8 cellular contexts compared by ENCODE assay signal in the genomic region with DNA sequence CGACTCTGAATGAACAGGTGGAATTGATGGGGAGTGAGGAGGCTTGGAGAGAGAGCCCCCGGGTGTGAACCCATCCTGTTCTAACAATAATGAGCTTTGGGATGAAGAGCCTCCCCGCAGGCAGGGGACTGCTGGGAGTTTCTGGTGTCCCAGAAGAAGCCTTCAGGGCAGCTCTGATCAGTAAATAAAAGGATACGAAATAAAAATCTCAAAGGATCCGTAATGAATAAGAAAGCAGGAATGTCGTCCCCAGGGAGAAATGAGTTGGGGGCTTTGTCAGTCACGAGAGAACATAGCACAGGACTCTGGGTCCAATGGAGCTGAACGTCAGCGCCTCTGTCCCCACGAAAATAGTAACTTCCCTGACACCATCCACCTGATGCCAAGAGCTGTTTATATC.
DNase-seq lines count a peak whose midpoint lies in the region; ATAC-seq and TF ChIP-seq lines count a peak whose summit lies in the region.
"Had no signal": no experiment of that assay in that cellular context is flagged by ENCODE, and none has a peak within 500 bp of the region (broad histone marks: within the 10 kb centered on the region; RNA-seq: fewer than 3 reads in every experiment).

No MANE protein-coding gene starts in this region.

- DNase-seq in brain pericyte (ENCODE audit: low read depth, low spot score) (peak; percentile 29), immature natural killer cell (no peak), suprapubic skin (ENCODE audit: low spot score in 2 of 2) (no peak), DMS 273 (lab: John Stamatoyannopoulos, UW; ENCODE audit: unreplicated experiment) (no peak)
- DNase-seq: NCI-H2107 had no signal

- no peak overlapping the region for H3K9ac ChIP-seq in HUES48 (ENCODE audit: low read depth, low read length)

- WGBS in suprapubic skin: 52% methylated on average over 10 of the region's 10 CpGs

- H3K4me3 Mint-ChIP-seq in immature natural killer cell: peak overlapping the region; percentile 73 to 84 (median 83)

- H3K4me1 Mint-ChIP-seq in immature natural killer cell: peaks cover 94 to 95% of the 10 kb centered on the region in 2 donors

- H3K27ac ChIP-seq in HUES48 (ENCODE audit: low read depth, low read length) (peak overlapping the region; percentile 69), suprapubic skin (no peak overlapping the region)

- ATAC-seq in HG03095 (IDR thresholded peaks at IDR 0.05; ENCODE audit: unreplicated experiment) (no peak), GM21381 (IDR thresholded peaks at IDR 0.05; ENCODE audit: unreplicated experiment) (no peak)

- peaks cover 0 to 6% (median 4%) of the 10 kb centered on the region in 3 donors for H3K36me3 Mint-ChIP-seq in immature natural killer cell

- H3K4me3 ChIP-seq in HUES48 (ENCODE audit: low read depth, low read length): 0 out of 2 replicates have a peak overlapping the region, but pooled peaks have one; percentile 4
- peak overlapping the region; percentile 6 for H3K4me3 ChIP-seq in suprapubic skin

- no peaks in the 10 kb centered on the region for H3K9me3 Mint-ChIP-seq in immature natural killer cell

- H3K27ac Mint-ChIP-seq in immature natural killer cell: peak overlapping the region in 3 of 6 donors; percentile 82 to 92 (median 91)

- TF ChIP-seq CTCF in suprapubic skin (IDR thresholded peaks at IDR 0.05): no peak

- H3K36me3 ChIP-seq in HUES48 (ENCODE audit: control insufficient read depth, insufficient read depth, low read length) (no peaks in the 10 kb centered on the region), suprapubic skin (no peaks in the 10 kb centered on the region)

- peaks cover 4 to 27% (median 14%) of the 10 kb centered on the region in 3 donors for H3K27me3 Mint-ChIP-seq in immature natural killer cell (ENCODE audit: low read depth in 3 of 3)

- H3K27me3 ChIP-seq in HUES48 (ENCODE audit: control insufficient read depth, insufficient read depth, low read length) (no peaks in the 10 kb centered on the region), suprapubic skin (no peaks in the 10 kb centered on the region)

- 0 out of 2 replicates have a peak, but pooled peaks cover 2% of the 10 kb centered on the region for H3K9me3 ChIP-seq in HUES48 (ENCODE audit: control insufficient read depth, insufficient read depth, low read length)
- H3K9me3 ChIP-seq in suprapubic skin: no peaks in the 10 kb centered on the region

- TF ChIP-seq EP300 in suprapubic skin (IDR thresholded peaks at IDR 0.05): no peak

- no peak for TF ChIP-seq POLR2A in suprapubic skin (IDR thresholded peaks at IDR 0.05)

- H3K4me1 ChIP-seq in HUES48 (ENCODE audit: control insufficient read depth, insufficient read depth, low read length) (peaks cover 49% of the 10 kb centered on the region), suprapubic skin (peaks cover 42% of the 10 kb centered on the region)
